In the genomic region with DNA sequence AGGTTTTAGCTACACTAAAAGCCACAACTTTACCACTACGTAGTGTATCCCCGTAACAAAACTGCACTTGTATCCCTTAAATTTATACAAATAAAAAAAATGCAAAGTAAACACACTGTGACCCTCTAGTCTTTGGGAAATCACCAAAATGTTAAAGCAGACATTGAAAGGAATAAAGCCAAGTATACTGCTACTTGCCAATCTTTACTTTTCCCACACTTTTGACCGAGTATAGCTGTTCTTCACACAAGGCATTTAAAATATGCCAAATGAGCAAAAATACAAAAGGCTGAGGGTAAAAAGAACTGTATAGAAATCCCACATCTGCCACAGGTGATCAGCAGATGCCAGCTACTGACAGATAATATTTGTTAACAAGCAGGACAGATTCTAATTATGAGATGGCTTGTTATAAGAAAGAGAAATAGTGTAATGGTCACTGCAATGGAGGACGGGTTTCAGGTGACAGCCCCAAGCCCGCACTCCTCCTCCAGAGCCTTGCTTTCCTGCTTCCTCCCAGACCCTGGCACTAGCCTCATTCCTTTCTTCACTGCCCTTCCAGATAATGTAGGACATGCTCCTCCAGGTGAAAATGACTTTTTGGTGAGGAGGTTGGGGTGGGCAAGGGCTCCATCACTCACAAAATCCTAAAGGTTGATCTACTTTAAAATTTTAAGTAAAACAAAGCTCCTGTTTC, we compare ENCODE assay signal across 29 cellular contexts. TPM values are rescaled to one million over a fixed set of nuclear protein-coding genes. Genes with fewer than 3 reads are reported as not detected.
"Had no signal": no experiment of that assay in that cellular context is flagged by ENCODE, and none has a peak within 500 bp of the region (broad histone marks: within the 10 kb centered on the region; RNA-seq: fewer than 3 reads in every experiment).

No MANE protein-coding gene starts in this region.

- H3K27me3 ChIP-seq: adrenal gland had no signal

- H3K4me3 Mint-ChIP-seq: activated CD4-positive, alpha-beta T cell treated with anti-CD3 and anti-CD28 coated beads for 36 hours; activated CD8-positive, alpha-beta T cell treated with anti-CD3 and anti-CD28 coated beads for 36 hours; activated naive CD8-positive, alpha-beta T cell treated with anti-CD3 and anti-CD28 coated beads, Interleukin-2, amount 10 ng/mL, durations not matched to agents 7 days and 5 days; activated T-cell treated with anti-CD3 and anti-CD28 coated beads, Interleukin-2, amount 50 U/mL, for 72 hours; T-cell had no signal

- H3K36me3 Mint-ChIP-seq: activated naive CD8-positive, alpha-beta T cell treated with anti-CD3 and anti-CD28 coated beads, Interleukin-2, amount 10 ng/mL, durations not matched to agents 7 days and 5 days; T-cell had no signal

- H3K27ac Mint-ChIP-seq: activated CD4-positive, alpha-beta T cell treated with anti-CD3 and anti-CD28 coated beads for 36 hours; activated CD8-positive, alpha-beta T cell treated with anti-CD3 and anti-CD28 coated beads for 36 hours; activated naive CD8-positive, alpha-beta T cell treated with anti-CD3 and anti-CD28 coated beads, Interleukin-2, amount 10 ng/mL, durations not matched to agents 7 days and 5 days; activated T-helper 2 cell treated with anti-CD3 and anti-CD28 coated beads, Interferon-gamma antibody, Interleukin-2, Interleukin-4, amounts not matched to agents 10 μg/mL and 5 μg/mL and 100 μg/mL, durations not matched to agents 14 hours and 24 hours and 36 hours; T-cell had no signal

- H3K4me1 ChIP-seq: adrenal gland had no signal

- ATAC-seq: activated CD4-positive, alpha-beta T cell treated with anti-CD3 and anti-CD28 coated beads for 36 hours; activated CD8-positive, alpha-beta T cell treated with anti-CD3 and anti-CD28 coated beads for 36 hours; activated T-cell treated with anti-CD3 and anti-CD28 coated beads, Interleukin-2, amount 50 U/mL, for 72 hours; PC-3; T-cell had no signal

- H3K36me3 ChIP-seq: adrenal gland had no signal

- H3K4me3 ChIP-seq: adrenal gland had no signal

- H3K27ac ChIP-seq: adrenal gland, KMS-11, VCaP had no signal

- DNase-seq: activated CD4-positive, alpha-beta T cell treated with anti-CD3 and anti-CD28 coated beads for 36 hours; activated CD4-positive, alpha-beta T cell treated with anti-CD3 and anti-CD28 coated beads, Interleukin-2, amount 50 U/mL, for 1 hour; activated CD8-positive, alpha-beta memory T cell treated with anti-CD3 and anti-CD28 coated beads, Interleukin-2, amount 50 U/mL, for 4 hours; activated CD8-positive, alpha-beta T cell treated with anti-CD3 and anti-CD28 coated beads for 36 hours; activated naive CD4-positive, alpha-beta T cell treated with anti-CD3 and anti-CD28 coated beads, Interleukin-2, amount 50 U/mL, for 16 hours; activated naive CD8-positive, alpha-beta T cell treated with anti-CD3 and anti-CD28 coated beads, Interleukin-2, amount 10 ng/mL, durations not matched to agents 7 days and 5 days; activated T-cell treated with anti-CD3 and anti-CD28 coated beads, Interleukin-2, amount 50 U/mL, for 72 hours; adrenal gland; anterior cingulate cortex; cerebellar nuclear complex; MV-4-11; NCI-H1092 treated with DMSO at 0.1 percent for 48 hours; NCI-H1417 treated with DMSO at 0.1 percent for 48 hours; NCI-H1694; NCI-H2029; NCI-H2107; NCI-H2171 treated with DMSO at 0.1 percent for 48 hours; NCI-H226; NCI-H510A; NCI-H526 treated with DMSO at 0.1 percent for 48 hours; NCI-H82; PC-3; SHP77 treated with DMSO at 0.1 percent for 48 hours; T-cell; T-helper 2 cell; T1000 had no signal

- H3K9me3 ChIP-seq: adrenal gland had no signal

- H3K4me1 Mint-ChIP-seq: activated CD4-positive, alpha-beta T cell treated with anti-CD3 and anti-CD28 coated beads for 36 hours; activated naive CD8-positive, alpha-beta T cell treated with anti-CD3 and anti-CD28 coated beads, Interleukin-2, amount 10 ng/mL, durations not matched to agents 7 days and 5 days; T-cell had no signal

- H3K9me3 Mint-ChIP-seq: activated CD8-positive, alpha-beta T cell treated with anti-CD3 and anti-CD28 coated beads for 36 hours; activated naive CD8-positive, alpha-beta T cell treated with anti-CD3 and anti-CD28 coated beads, Interleukin-2, amount 10 ng/mL, durations not matched to agents 7 days and 5 days; activated T-cell treated with anti-CD3 and anti-CD28 coated beads, Interleukin-2, amount 50 U/mL, for 72 hours; activated T-helper 2 cell treated with anti-CD3 and anti-CD28 coated beads, Interferon-gamma antibody, Interleukin-2, Interleukin-4, amounts not matched to agents 10 μg/mL and 5 μg/mL and 100 μg/mL, durations not matched to agents 14 hours and 24 hours and 36 hours; T-cell had no signal

- H3K27me3 Mint-ChIP-seq: activated CD4-positive, alpha-beta T cell treated with anti-CD3 and anti-CD28 coated beads for 36 hours; activated CD8-positive, alpha-beta T cell treated with anti-CD3 and anti-CD28 coated beads for 36 hours; activated naive CD8-positive, alpha-beta T cell treated with anti-CD3 and anti-CD28 coated beads, Interleukin-2, amount 10 ng/mL, durations not matched to agents 7 days and 5 days; T-cell had no signal

- H3K9ac ChIP-seq: KMS-11 had no signal

RNA-seq across cellular contexts. Expression of a gene that starts 18.1 kb away (rescaled TPM):
- total RNA-seq: activated CD8-positive, alpha-beta T cell treated with anti-CD3 and anti-CD28 coated beads for 36 hours; activated naive CD8-positive, alpha-beta T cell treated with anti-CD3 and anti-CD28 coated beads, Interleukin-2, amount 10 ng/mL, durations not matched to agents 7 days and 5 days; activated T-cell treated with anti-CD3 and anti-CD28 coated beads, Interleukin-2, amount 50 U/mL, for 72 hours; activated T-helper 2 cell treated with anti-CD3 and anti-CD28 coated beads, Interferon-gamma antibody, Interleukin-2, Interleukin-4, amounts not matched to agents 10 μg/mL and 5 μg/mL and 100 μg/mL, durations not matched to agents 14 hours and 24 hours and 36 hours had no signal
